ENCODE assay signal across 16 cellular contexts in genomic region chr2:106201656-106202055, GRCh38.
"Had no signal": no experiment of that assay in that cellular context is flagged by ENCODE, and none has a peak within 500 bp of the region (broad histone marks: within the 10 kb centered on the region; RNA-seq: fewer than 3 reads in every experiment).

No MANE protein-coding gene starts in this region.

- H3K36me3 ChIP-seq: heart left ventricle, pancreas, uterus had no signal

- H3K9me3 ChIP-seq: heart left ventricle, pancreas, uterus had no signal

- H3K4me1 ChIP-seq: pancreas, uterus had no signal

- ATAC-seq: esophagus mucosa, heart left ventricle, left colon, left ventricle myocardium superior, pancreas, right cardiac atrium had no signal

- H3K27ac ChIP-seq: heart left ventricle, pancreas, uterus had no signal

- DNase-seq: effector memory CD4-positive, alpha-beta T cell; heart left ventricle; hippocampal formation; left colon; left ventricle myocardium superior; mesenchymal stem cell; midbrain; occipital lobe; pancreas; right cardiac atrium; small intestine; stimulated activated CD4-positive, alpha-beta T cell treated with anti-CD3 and anti-CD28 coated beads, Interleukin-12 subunit alpha, Interleukin-12 subunit beta, amount 100 ng/mL, for 4 hours; stimulated activated naive CD4-positive, alpha-beta T cell; uterus had no signal

- H3K27me3 ChIP-seq: heart left ventricle, pancreas, uterus had no signal

- H3K4me3 ChIP-seq: heart left ventricle, lung, pancreas, uterus had no signal
